ENCODE assay signal across 26 cellular contexts in the genomic region with DNA sequence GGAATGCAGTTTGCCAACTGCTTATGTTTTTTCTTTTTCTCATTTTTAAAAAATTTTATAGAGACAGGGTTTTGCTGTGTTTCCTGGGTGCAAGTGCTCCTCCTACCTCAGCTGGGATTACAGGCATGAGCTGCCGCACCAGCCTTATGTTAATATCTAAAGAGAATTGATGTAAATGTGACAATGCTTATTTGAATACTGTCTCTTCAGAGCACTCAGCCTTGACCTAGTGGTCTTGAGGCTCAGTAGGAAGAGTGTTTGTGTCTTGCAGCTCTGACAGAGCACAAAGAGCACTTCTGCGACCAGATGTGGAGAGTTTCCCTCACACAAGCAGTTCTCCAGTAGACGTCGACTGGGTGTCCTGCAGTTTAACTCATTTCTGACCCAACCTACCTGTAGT. TPM values are rescaled to one million over a fixed set of nuclear protein-coding genes. Genes with fewer than 3 reads are reported as not detected.
DNase-seq lines count a peak whose midpoint lies in the region; ATAC-seq, FAIRE-seq and TF ChIP-seq lines count a peak whose summit lies in the region.
"Had no signal": no experiment of that assay in that cellular context is flagged by ENCODE, and none has a peak within 500 bp of the region (broad histone marks: within the 10 kb centered on the region; RNA-seq: fewer than 3 reads in every experiment).

No MANE protein-coding gene starts in this region.

- H3K36me3 ChIP-seq in OCI-LY1 (ENCODE audit: insufficient read depth, low read length): no peaks in the 10 kb centered on the region
- no peaks in the 10 kb centered on the region for H3K36me3 ChIP-seq in keratinocyte (ENCODE audit: control insufficient read depth in 2 of 2, extremely low read depth in 1 of 2, insufficient read depth in 2 of 2, low read length in 2 of 2)
- H3K36me3 ChIP-seq in PC-9 (ENCODE audit: low read depth): no peaks in the 10 kb centered on the region

- TF ChIP-seq CTCF in OCI-LY1 (IDR thresholded peaks at IDR 0.05; ENCODE audit: low read length): no peak
- no peak for TF ChIP-seq CTCF in keratinocyte (optimal IDR thresholded peaks at IDR 0.05 in 1 of 3, IDR thresholded peaks at IDR 0.05 in 1 of 3, conservative IDR thresholded peaks at IDR 0.05 in 1 of 3; ENCODE audit: extremely low read depth in 1 of 3, insufficient read depth in 2 of 3, low read length in 3 of 3)
- TF ChIP-seq CTCF in PC-9 (conservative IDR thresholded peaks at IDR 0.05): no peak

- H3K27ac ChIP-seq in OCI-LY1 (ENCODE audit: low read depth, low read length, poor library complexity, severe bottlenecking) (peak overlapping the region; percentile 34), keratinocyte (ENCODE audit: control insufficient read depth, insufficient read depth, low read length) (peak overlapping the region; percentile 72), PC-9 (no peak overlapping the region)
- H3K27ac ChIP-seq: HL-60, KMS-11 had no signal

- intact Hi-C loops in cardiac septum (cut with DNase I): no loop called here
- intact Hi-C loops in left cardiac atrium (cut with DNase I): no loop called here
- intact Hi-C loops in PC-9 (cut with micrococcal nuclease; ENCODE audit: unreplicated experiment): no loop called here

- CTCF ChIA-PET in PC-9 (lab: Charles Lee): no interaction called here

- H3K9ac ChIP-seq in OCI-LY1 (ENCODE audit: low read length) (no peak overlapping the region), keratinocyte (ENCODE audit: control insufficient read depth, extremely low read depth, insufficient read depth, low read length) (no peak overlapping the region)
- H3K9ac ChIP-seq: KMS-11 had no signal

- no peak for ATAC-seq in left cardiac atrium
- no peak for ATAC-seq in GM18517 (IDR thresholded peaks at IDR 0.05; ENCODE audit: unreplicated experiment)
- no peak for ATAC-seq in left lobe of liver

- DNase-seq in cardiac septum (ENCODE audit: low spot score) (peak; percentile 44), left cardiac atrium (no peak), keratinocyte (ENCODE audit: low read depth, low spot score) (no peak), NCI-H2081 treated with DMSO at 0.1 percent for 48 hours (lab: John Stamatoyannopoulos, UW) (no peak), left lobe of liver (ENCODE audit: low spot score) (no peak), PC-9 (no peak)
- DNase-seq: 8988T; ACHN; CD4-positive, alpha-beta T cell; COR-L47; DMS53; NCI-H1092; NCI-H1417 treated with DMSO at 0.1 percent for 48 hours; NCI-H187; NCI-H2171 treated with DMSO at 0.1 percent for 48 hours; NCI-H345; NCI-H510A treated with DMSO at 0.1 percent for 48 hours; NCI-H774; RPMI8226; SHP77 had no signal

- no peaks in the 10 kb centered on the region for H3K9me1 ChIP-seq in keratinocyte (ENCODE audit: control insufficient read depth, extremely low read depth, insufficient read depth, low read length)

- no peak for FAIRE-seq in keratinocyte (lab: Jason Lieb, UNC)
- FAIRE-seq: GM12892, H54 had no signal

- H3K4me3 ChIP-seq in OCI-LY1 (ENCODE audit: low read depth, low read length, poor library complexity, severe bottlenecking) (no peak overlapping the region), keratinocyte (ENCODE audit: control insufficient read depth in 2 of 3, extremely low read depth in 1 of 3, insufficient read depth in 2 of 3, low read depth in 1 of 3, low read length in 3 of 3) (no peak overlapping the region), PC-9 (no peak overlapping the region)

- dilution Hi-C loops in keratinocyte (cut with MboI; ENCODE audit: extremely low pct_ligation_motif_present, low sequenced_read_pairs): no loop called here

- H3F3A ChIP-seq in OCI-LY1 (ENCODE audit: insufficient read depth, low read length) (no peaks in the 10 kb centered on the region), PC-9 (ENCODE audit: insufficient read depth, low read depth) (no peaks in the 10 kb centered on the region)

- no peak overlapping the region; the same call in 1 of the 2 replicates for H3K4me2 ChIP-seq in OCI-LY1 (ENCODE audit: low read length)
- no peak overlapping the region for H3K4me2 ChIP-seq in keratinocyte (ENCODE audit: control insufficient read depth, extremely low read depth, insufficient read depth, low read depth, low read length)
- no peak overlapping the region for H3K4me2 ChIP-seq in PC-9
- H3K4me2 ChIP-seq: KMS-11 had no signal

- peaks cover 9% of the 10 kb centered on the region; the same call in 1 of the 2 replicates for H3K27me3 ChIP-seq in OCI-LY1 (ENCODE audit: insufficient read depth, low read length)
- H3K27me3 ChIP-seq in keratinocyte (ENCODE audit: control insufficient read depth, extremely low read depth, insufficient read depth, low read length): no peaks in the 10 kb centered on the region
- no peaks in the 10 kb centered on the region for H3K27me3 ChIP-seq in PC-9 (ENCODE audit: insufficient read depth, low read depth)

- BruUV-seq in PC-9 (replicated peaks; lab: Mats Ljungman, UMichigan): no TSS peak

- POLR2A ChIA-PET in PC-9 (lab: Charles Lee; ENCODE audit: unreplicated experiment): no interaction called here

- H3K79me2 ChIP-seq in OCI-LY1 (ENCODE audit: insufficient read depth, low read length) (no peaks in the 10 kb centered on the region), keratinocyte (ENCODE audit: control insufficient read depth, insufficient read depth, low read length) (peaks cover 5% of the 10 kb centered on the region), PC-9 (ENCODE audit: low read depth) (no peaks in the 10 kb centered on the region)

- no peaks in the 10 kb centered on the region for H3K9me2 ChIP-seq in OCI-LY1 (ENCODE audit: low read depth, low read length)
- no peaks in the 10 kb centered on the region for H3K9me2 ChIP-seq in PC-9 (ENCODE audit: insufficient read depth)

- H3K9me3 ChIP-seq in OCI-LY1 (ENCODE audit: low read length) (no peaks in the 10 kb centered on the region), keratinocyte (ENCODE audit: control insufficient read depth, low read depth, low read length) (no peaks in the 10 kb centered on the region), PC-9 (ENCODE audit: insufficient read depth, low read depth) (no peaks in the 10 kb centered on the region)

- no peaks in the 10 kb centered on the region for H4K20me1 ChIP-seq in OCI-LY1 (ENCODE audit: insufficient read depth, low read length)
- no peaks in the 10 kb centered on the region for H4K20me1 ChIP-seq in keratinocyte (ENCODE audit: control insufficient read depth, extremely low read depth, insufficient read depth, low read length)
- no peaks in the 10 kb centered on the region; the same call in 1 of the 2 replicates for H4K20me1 ChIP-seq in PC-9 (ENCODE audit: insufficient read depth)

- peaks cover 9% of the 10 kb centered on the region for H3K4me1 ChIP-seq in OCI-LY1 (ENCODE audit: insufficient read depth, low read length, severe bottlenecking)
- peaks cover 41% of the 10 kb centered on the region for H3K4me1 ChIP-seq in keratinocyte (ENCODE audit: control insufficient read depth, extremely low read depth, insufficient read depth, low read length)
- H3K4me1 ChIP-seq in PC-9 (replicated peaks; ENCODE audit: insufficient read depth): 0 out of 2 replicates have a peak, but pooled peaks cover 5% of the 10 kb centered on the region

- no peak overlapping the region for H2AFZ ChIP-seq in OCI-LY1 (ENCODE audit: low read length)
- no peak overlapping the region for H2AFZ ChIP-seq in keratinocyte (ENCODE audit: control insufficient read depth, low read length)
- no peak overlapping the region for H2AFZ ChIP-seq in PC-9

RNA-seq across cellular contexts. Expression of gene ARHGEF4, which starts 55.3 kb away (rescaled TPM):
- total RNA-seq in cardiac septum (3.9 TPM), left cardiac atrium (1 to 10 TPM; 3.9 to 8.3 TPM), left lobe of liver (1.3 TPM), PC-9 (2021) (16.1 and 20.0 TPM in 2 replicates)
- polyA plus RNA-seq in keratinocyte: 22.6 to 40.6 TPM (median 26.2 TPM) in 3 replicates
- polyA plus RNA-seq in keratinocyte (2011; ENCODE audit: low read depth): 102 TPM
- 6.9 and 11.2 TPM in 2 replicates for polyA plus RNA-seq in keratinocyte (2011; cell fraction: cytosol; rRNA removed)
- 138 and 177 TPM in 2 replicates for polyA plus RNA-seq in keratinocyte (2011; cell fraction: nucleus; rRNA removed)
- 34.2 and 76.3 TPM in 2 replicates for polyA plus RNA-seq in keratinocyte (2012; ENCODE audit: low replicate concordance)
- 58.4 to 67.9 TPM (median 64.0 TPM) in 3 replicates for polyA minus RNA-seq in keratinocyte
- 51.4 TPM for polyA minus RNA-seq in keratinocyte (2011; cell fraction: cytosol; rRNA and poly(A)+ RNA removed)
- 166 and 173 TPM in 2 replicates for polyA minus RNA-seq in keratinocyte (2011; cell fraction: nucleus; rRNA and poly(A)+ RNA removed)
